In the genomic region with DNA sequence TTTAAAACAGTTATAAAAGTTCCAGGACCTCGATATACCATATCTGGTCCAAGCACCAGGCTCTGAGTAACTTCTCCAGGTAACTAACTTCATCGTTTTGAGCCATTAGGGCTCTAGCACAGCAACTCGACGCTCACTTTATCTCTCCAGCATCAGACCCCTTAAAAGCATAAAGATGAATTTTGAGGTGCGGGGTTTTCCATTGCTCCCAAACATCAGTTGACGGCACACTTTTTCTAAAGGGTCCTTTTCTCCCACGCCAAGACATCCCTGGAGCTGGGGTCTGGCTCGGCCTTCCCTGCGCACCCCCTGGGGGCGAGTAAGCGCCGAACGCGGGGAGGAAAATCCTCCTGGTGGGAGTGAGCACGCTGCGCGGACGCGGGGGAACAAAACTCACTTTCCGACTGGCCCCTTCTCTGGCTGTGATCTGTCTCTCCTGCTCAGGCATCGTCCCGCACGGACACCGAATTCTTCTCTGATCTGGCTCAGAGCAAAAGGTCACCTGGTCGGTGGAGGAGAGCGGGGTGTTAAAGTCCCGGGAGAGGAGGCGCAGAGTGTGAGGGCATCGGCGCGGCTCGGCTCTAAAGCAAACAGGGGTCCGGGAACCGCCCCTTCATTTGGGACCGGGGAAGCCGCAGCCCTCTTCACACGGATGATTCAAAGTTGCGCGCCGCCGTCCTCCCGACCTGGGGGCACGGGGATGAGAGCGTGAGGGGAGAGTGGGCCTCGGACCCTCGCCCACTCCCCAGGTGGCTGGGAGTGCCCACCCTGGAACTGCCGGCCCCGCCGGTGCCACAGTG, we compare ENCODE assay signal across 8 cellular contexts. TPM values are rescaled to one million over a fixed set of nuclear protein-coding genes. Genes with fewer than 3 reads are reported as not detected.
A peak's percentile ranks its signal among the peaks of the same experiment; 100 is the strongest.
DNase-seq lines count a peak whose midpoint lies in the region; ATAC-seq and TF ChIP-seq lines count a peak whose summit lies in the region.

A gene (minus strand): TSS at position 561 of the 800 bp plus-strand sequence. CDS start 113 bp downstream, at position 448.

- peaks cover 14% of the 10 kb centered on the region for H3K4me1 ChIP-seq in osteoblast (ENCODE audit: insufficient read depth, low read length)

- peaks cover 22% of the 10 kb centered on the region for H3K27me3 Mint-ChIP-seq in activated T-cell treated with anti-CD3 and anti-CD28 coated beads, Interleukin-2, amount 50 U/mL, for 72 hours (ENCODE audit: low read depth)

- peaks cover 39% of the 10 kb centered on the region for H3K79me2 ChIP-seq in osteoblast (ENCODE audit: insufficient read depth, low read length)

- peak within 1 kb of the TSS; percentile 97 for H3K27ac Mint-ChIP-seq in activated T-cell treated with anti-CD3 and anti-CD28 coated beads, Interleukin-2, amount 50 U/mL, for 72 hours

- ATAC-seq in GM19023 (IDR thresholded peaks at IDR 0.05; ENCODE audit: unreplicated experiment) (peak; percentile 14), HG02763 (IDR thresholded peaks at IDR 0.05; ENCODE audit: unreplicated experiment) (no peak)
- peak; percentile 12 to 18 for ATAC-seq in activated T-cell treated with anti-CD3 and anti-CD28 coated beads, Interleukin-2, amount 50 U/mL, for 72 hours (replicated peaks in 1 of 2)

- peak; percentile 9 for DNase-seq in MG63
- peak; percentile 40 to 43 for DNase-seq in activated T-cell treated with anti-CD3 and anti-CD28 coated beads, Interleukin-2, amount 50 U/mL, for 72 hours
- DNase-seq in glomerular visceral epithelial cell (ENCODE audit: extremely low spot score): peak; percentile 15
- DNase-seq in osteoblast (ENCODE audit: insufficient read length, low spot score, missing footprints): peak; percentile 73
- no peak for DNase-seq in HT-29 (ENCODE audit: low spot score)

- H3K27me3 ChIP-seq in MG63 (peaks cover 11% of the 10 kb centered on the region), osteoblast (ENCODE audit: insufficient read depth, low read length) (peaks cover 15% of the 10 kb centered on the region)

- H3K27ac ChIP-seq in 22Rv1: peak within 1 kb of the TSS; percentile 60
- peak within 1 kb of the TSS; percentile 89 for H3K27ac ChIP-seq in osteoblast (ENCODE audit: low read depth, low read length)

- H3K4me3 Mint-ChIP-seq in activated T-cell treated with anti-CD3 and anti-CD28 coated beads, Interleukin-2, amount 50 U/mL, for 72 hours: peak within 1 kb of the TSS; percentile 93 to 99

- H3K36me3 ChIP-seq in MG63 (no peaks in the 10 kb centered on the region; the same call in 1 of the 2 replicates), osteoblast (ENCODE audit: insufficient read depth, low read length) (no peaks in the 10 kb centered on the region)

- H3K4me2 ChIP-seq in osteoblast (ENCODE audit: insufficient read depth, low read length): peak within 1 kb of the TSS; percentile 94

- H4K20me1 ChIP-seq in osteoblast (ENCODE audit: insufficient read depth, low read length): no peaks in the 10 kb centered on the region

- TF ChIP-seq CTCF in 22Rv1 (IDR thresholded peaks at IDR 0.05) (no peak), osteoblast (IDR thresholded peaks at IDR 0.05; ENCODE audit: extremely low read depth, low read depth, low read length) (no peak)

- peak within 1 kb of the TSS; percentile 77 for H3K4me3 ChIP-seq in MG63
- H3K4me3 ChIP-seq in osteoblast (ENCODE audit: insufficient read depth, low read length): peak within 1 kb of the TSS; percentile 79

- H3K9me3 ChIP-seq in MG63 (no peaks in the 10 kb centered on the region), osteoblast (ENCODE audit: low read depth, low read length) (no peaks in the 10 kb centered on the region)

- peaks cover 6 to 7% of the 10 kb centered on the region in 2 donors for H3K36me3 Mint-ChIP-seq in activated T-cell treated with anti-CD3 and anti-CD28 coated beads, Interleukin-2, amount 50 U/mL, for 72 hours (ENCODE audit: insufficient read depth in 2 of 2)

- no peaks in the 10 kb centered on the region for H3K9me3 Mint-ChIP-seq in activated T-cell treated with anti-CD3 and anti-CD28 coated beads, Interleukin-2, amount 50 U/mL, for 72 hours

- H3K4me1 Mint-ChIP-seq in activated T-cell treated with anti-CD3 and anti-CD28 coated beads, Interleukin-2, amount 50 U/mL, for 72 hours (ENCODE audit: low read depth): peaks cover 16% of the 10 kb centered on the region

- H2AFZ ChIP-seq in osteoblast (ENCODE audit: low read length): peak within 1 kb of the TSS; percentile 97

RNA-seq across cellular contexts. Expression of the gene that starts here (rescaled TPM):
- total RNA-seq in MG63 (2014; rRNA removed; shearing (Covaris generic); ENCODE audit: low replicate concordance): 1.9 and 6.9 TPM in 2 replicates
- total RNA-seq in activated T-cell treated with anti-CD3 and anti-CD28 coated beads, Interleukin-2, amount 50 U/mL, for 72 hours: 1 to 10 TPM; 2.3 to 3.0 TPM
- 2.4 and 4.0 TPM in 2 replicates for total RNA-seq in osteoblast
- 6.9 and 7.6 TPM in 2 replicates for total RNA-seq in HT-29 (2014; rRNA removed; shearing (Covaris generic))
